Comparison of ENCODE assay signal across 8 cellular contexts in the genomic region with DNA sequence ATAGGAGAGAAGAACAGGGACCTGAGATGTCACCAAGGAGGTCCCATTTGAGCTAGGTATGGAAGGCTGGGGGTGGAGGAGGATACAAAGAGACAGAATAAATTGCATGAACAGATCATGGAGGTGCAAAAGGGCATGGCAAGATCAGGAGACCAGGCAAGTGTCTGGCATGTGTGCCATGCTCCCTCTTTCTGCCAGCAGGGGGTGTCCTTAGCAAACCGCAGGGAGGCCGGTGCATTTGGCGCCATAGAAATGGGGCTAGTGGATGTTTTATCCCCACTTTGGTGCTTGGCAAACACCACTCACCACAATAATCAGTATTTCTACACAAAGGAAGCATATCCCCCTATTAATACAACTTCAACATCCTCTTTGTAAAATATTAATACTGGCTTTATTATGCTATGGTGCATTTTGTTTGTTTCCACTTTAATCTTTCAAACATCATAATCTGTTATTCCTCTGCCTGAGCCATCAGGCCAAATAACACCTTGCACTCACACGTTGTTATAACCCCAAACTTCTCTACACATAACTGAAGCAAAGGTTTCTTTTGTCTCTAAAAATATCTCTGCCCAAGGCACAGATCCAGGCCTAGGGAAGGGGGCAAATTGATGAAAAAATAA. TPM values are rescaled to one million over a fixed set of nuclear protein-coding genes. Genes with fewer than 3 reads are reported as not detected.
DNase-seq lines count a peak whose midpoint lies in the region; ATAC-seq and TF ChIP-seq lines count a peak whose summit lies in the region.

No MANE protein-coding gene starts in this region.

- no peaks in the 10 kb centered on the region for H3K9me3 Mint-ChIP-seq in natural killer cell

- H3K27ac ChIP-seq in WERI-Rb-1 (no peak overlapping the region), upper lobe of left lung (no peak overlapping the region)

- DNase-seq in GM06990 (ENCODE audit: extremely low read depth, insufficient read length) (no peak), NAMALWA (ENCODE audit: low spot score) (peak; percentile 82), WERI-Rb-1 (peak; percentile 93), natural killer cell (no peak), upper lobe of left lung (peak in 1 of 2 donors; percentile 51)
- DNase-seq in central memory CD4-positive, alpha-beta T cell, result peak; percentile 40

- intact Hi-C loops in natural killer cell (cut with micrococcal nuclease), result loop anchor here (5.0 kb wide), 1 partner anchor 477 kb away; a partner anchor contains a TSS

- H3K27me3 Mint-ChIP-seq in natural killer cell (ENCODE audit: low read depth in 2 of 2), result no peaks in the 10 kb centered on the region

- H3K27me3 ChIP-seq in GM06990 (replicated peaks; ENCODE audit: control insufficient read depth, insufficient read depth, low read length) (no peaks in the 10 kb centered on the region), WERI-Rb-1 (ENCODE audit: insufficient read depth, low read depth, severe bottlenecking) (no peaks in the 10 kb centered on the region), upper lobe of left lung (no peaks in the 10 kb centered on the region)

- ATAC-seq in natural killer cell, result peak in 2 of 3 donors; percentile 52 to 54
- no peak for ATAC-seq in upper lobe of left lung (ENCODE audit: low FRiP score in 2 of 2)
- no peak for ATAC-seq in GM18870 (IDR thresholded peaks at IDR 0.05; ENCODE audit: unreplicated experiment)
- ATAC-seq in HG03378 (IDR thresholded peaks at IDR 0.05; ENCODE audit: unreplicated experiment), result no peak

- no peak for TF ChIP-seq POLR2A in upper lobe of left lung (IDR thresholded peaks at IDR 0.05)

- H3K36me3 ChIP-seq in GM06990 (ENCODE audit: control insufficient read depth, insufficient read depth, low read length), result no peaks in the 10 kb centered on the region
- no peaks in the 10 kb centered on the region for H3K36me3 ChIP-seq in WERI-Rb-1
- no peaks in the 10 kb centered on the region for H3K36me3 ChIP-seq in upper lobe of left lung

- peak; percentile 90 for TF ChIP-seq CTCF in GM06990 (IDR thresholded peaks at IDR 0.05; ENCODE audit: insufficient read depth, low read length, poor library complexity, severe bottlenecking)
- TF ChIP-seq CTCF in WERI-Rb-1 (IDR thresholded peaks at IDR 0.05; ENCODE audit: low read depth, low read length), result peak; percentile 100
- TF ChIP-seq CTCF in natural killer cell (IDR thresholded peaks at IDR 0.05), result peak; percentile 42
- peak; percentile 50 to 68 (median 60) for TF ChIP-seq CTCF in upper lobe of left lung (IDR thresholded peaks at IDR 0.05)

- 53 to 64% methylated on average over 4 of the region's 4 CpGs for WGBS in upper lobe of left lung, 2 donors

- no peak overlapping the region for H3K4me3 ChIP-seq in GM06990 (replicated peaks; ENCODE audit: low read depth, low read length)
- no peak overlapping the region for H3K4me3 ChIP-seq in WERI-Rb-1 (ENCODE audit: low read depth, low read length)
- no peak overlapping the region for H3K4me3 ChIP-seq in upper lobe of left lung

- no peaks in the 10 kb centered on the region for H3K36me3 Mint-ChIP-seq in natural killer cell

- H3K4me3 Mint-ChIP-seq in natural killer cell, result no peak overlapping the region

- H3K27ac Mint-ChIP-seq in natural killer cell, result peak overlapping the region in 1 of 2 donors; percentile 9

- H3K4me1 Mint-ChIP-seq in natural killer cell, result peaks cover 0 to 6% of the 10 kb centered on the region in 2 donors

- peaks cover 0 to 8% (median 2%) of the 10 kb centered on the region in 4 donors for H3K4me1 ChIP-seq in upper lobe of left lung

- no peak for TF ChIP-seq EP300 in upper lobe of left lung (IDR thresholded peaks at IDR 0.05)

- H3K9me3 ChIP-seq in WERI-Rb-1 (ENCODE audit: severe bottlenecking) (no peaks in the 10 kb centered on the region), upper lobe of left lung (no peaks in the 10 kb centered on the region)

RNA-seq across cellular contexts. Expression of a gene that starts 25.9 kb away (rescaled TPM):
- total RNA-seq in natural killer cell, result 100 to 1,000 TPM; 174 to 261 (median 245) TPM
- 1,000 to 10,000 TPM in 3 of 6 donors, 100 to 1,000 TPM in 3; 399 to 1,595 (median 925) TPM for total RNA-seq in upper lobe of left lung

RNA-seq across cellular contexts. Expression of a gene that starts 30.9 kb away (rescaled TPM):
- not detected for total RNA-seq in natural killer cell
- total RNA-seq in upper lobe of left lung, result not detected

RNA-seq across cellular contexts. Expression of a gene that starts 35.8 kb away (rescaled TPM):
- total RNA-seq in natural killer cell, result 100 to 1,000 TPM; 509 to 689 (median 597) TPM
- 100 to 1,000 TPM; 234 to 983 (median 633) TPM for total RNA-seq in upper lobe of left lung

RNA-seq across cellular contexts. Expression of a gene that starts 39.2 kb away (rescaled TPM):
- total RNA-seq in natural killer cell (not detected), upper lobe of left lung (1 to 10 TPM in 5 of 6 donors, not detected in 1; 2.0 to 4.4 (median 2.1) TPM)

RNA-seq across cellular contexts. Expression of a gene that starts 49.4 kb away (rescaled TPM):
- total RNA-seq in natural killer cell (not detected), upper lobe of left lung (not detected)

Comparison
In these comparisons a context has a peak if more than half of its experiments do, and no peak if none do; other contexts are left out.
1. DNase-seq: peak in NAMALWA (single experiment), WERI-Rb-1 (single experiment) and central memory CD4-positive, alpha-beta T cell (single experiment); none in GM06990 (single experiment) and natural killer cell (single experiment).
2. CTCF ChIP-seq: peak in every context shown above with its lines; median percentile 100 in WERI-Rb-1; 90 in GM06990; 60 in upper lobe of left lung; 42 in natural killer cell.
3. ATAC-seq: peak in natural killer cell (2 of 3); none in upper lobe of left lung (0 of 2), GM18870 (single experiment) and HG03378 (single experiment).